ENCODE assay signal across 10 cellular contexts in the genomic region with DNA sequence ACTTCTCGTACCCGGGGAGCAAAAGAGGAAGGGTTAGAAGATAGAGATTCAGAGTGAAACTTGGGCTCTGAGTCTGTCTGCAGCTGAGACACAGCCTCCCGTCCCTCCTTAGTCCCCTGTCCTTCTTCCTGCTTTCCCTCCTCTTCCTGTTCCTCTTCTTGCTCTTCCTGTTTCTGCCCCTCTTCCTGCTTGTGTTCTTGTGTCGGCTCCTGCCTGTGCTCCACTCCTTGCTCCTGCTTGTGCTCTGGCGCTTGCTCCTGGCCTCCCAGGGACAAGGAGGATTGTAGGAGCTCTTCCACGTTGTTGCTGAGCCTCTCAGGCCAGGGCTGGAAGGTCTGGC. TPM values are rescaled to one million over a fixed set of nuclear protein-coding genes. Genes with fewer than 3 reads are reported as not detected.
A peak's percentile ranks its signal among the peaks of the same experiment; 100 is the strongest.
DNase-seq lines count a peak whose midpoint lies in the region; ATAC-seq and TF ChIP-seq lines count a peak whose summit lies in the region.
"Had no signal": no experiment of that assay in that cellular context is flagged by ENCODE, and none has a peak within 500 bp of the region (broad histone marks: within the 10 kb centered on the region; RNA-seq: fewer than 3 reads in every experiment).

No MANE protein-coding gene starts in this region.

- peaks cover 0 to 46% (median 34%) of the 10 kb centered on the region in 11 experiments; a peak in 16 of 22 replicates for H3K9me3 ChIP-seq in BLaER1 treated with 17β-estradiol and CSF1 and Interleukin-3, amounts not matched to agents 10 nM and 100 nM (replicated peaks in 1 of 11)
- no peaks in the 10 kb centered on the region for H3K9me3 ChIP-seq in mucosa of descending colon
- no peaks in the 10 kb centered on the region for H3K9me3 ChIP-seq in sigmoid colon
- H3K9me3 ChIP-seq: MG63 had no signal

- no peaks in the 10 kb centered on the region for H4K20me1 ChIP-seq in BLaER1 treated with 17β-estradiol and CSF1 and Interleukin-3, amounts not matched to agents 10 nM and 100 nM

- peaks cover 28 to 70% (median 48%) of the 10 kb centered on the region in 10 experiments for H3K4me1 ChIP-seq in BLaER1 treated with 17β-estradiol and CSF1 and Interleukin-3, amounts not matched to agents 10 nM and 100 nM
- H3K4me1 ChIP-seq in mucosa of descending colon (ENCODE audit: low read depth), result peaks cover 6% of the 10 kb centered on the region
- peaks cover 0 to 14% (median 3%) of the 10 kb centered on the region in 4 donors for H3K4me1 ChIP-seq in sigmoid colon

- H3K36me3 ChIP-seq in BLaER1 treated with 17β-estradiol and CSF1 and Interleukin-3, amounts not matched to agents 10 nM and 100 nM, result peaks cover 7 to 37% (median 18%) of the 10 kb centered on the region in 11 experiments; a peak in 19 of 22 replicates
- H3K36me3 ChIP-seq in mucosa of descending colon (ENCODE audit: low read depth) (no peaks in the 10 kb centered on the region), sigmoid colon (peaks cover 0 to 4% (median 0%) of the 10 kb centered on the region in 4 donors)
- H3K36me3 ChIP-seq: MG63 had no signal

- no peak for TF ChIP-seq CTCF in mucosa of descending colon (IDR thresholded peaks at IDR 0.05)
- TF ChIP-seq CTCF in sigmoid colon (IDR thresholded peaks at IDR 0.05), result no peak
- no peak for TF ChIP-seq CTCF in omental fat pad (IDR thresholded peaks at IDR 0.05)

- no peaks in the 10 kb centered on the region for H3K27me3 ChIP-seq in BLaER1 treated with 17β-estradiol and CSF1 and Interleukin-3, amounts not matched to agents 10 nM and 100 nM
- no peaks in the 10 kb centered on the region for H3K27me3 ChIP-seq in sigmoid colon
- H3K27me3 ChIP-seq: MG63 had no signal

- H3K4me3 ChIP-seq in BLaER1 treated with 17β-estradiol and CSF1 and Interleukin-3, amounts not matched to agents 10 nM and 100 nM, result peak overlapping the region; percentile 12 to 63 (median 30); a peak in 14 of 20 replicates
- peak overlapping the region; percentile 13 for H3K4me3 ChIP-seq in Jurkat, Clone E6-1 (ENCODE audit: low read length)
- H3K4me3 ChIP-seq in mucosa of descending colon, result no peak overlapping the region
- no peak overlapping the region for H3K4me3 ChIP-seq in sigmoid colon
- H3K4me3 ChIP-seq: MG63 had no signal

- H3K4me2 ChIP-seq in BLaER1 treated with 17β-estradiol and CSF1 and Interleukin-3, amounts not matched to agents 10 nM and 100 nM, result peak overlapping the region; percentile 62 to 92 (median 81)

- TF ChIP-seq EP300 in sigmoid colon (IDR thresholded peaks at IDR 0.05), result no peak

- TF ChIP-seq POLR2A in sigmoid colon (IDR thresholded peaks at IDR 0.05), result no peak

- WGBS in sigmoid colon, 2 donors, result 52 to 84% methylated on average over 6 of the region's 6 CpGs

- H3K27ac ChIP-seq in BLaER1 treated with 17β-estradiol and CSF1 and Interleukin-3, amounts not matched to agents 10 nM and 100 nM, result peak overlapping the region; percentile 60 to 90 (median 82)
- H3K27ac ChIP-seq in caudate nucleus (ENCODE audit: low read depth, low read length) (peak overlapping the region; percentile 59), sigmoid colon (peak overlapping the region in 1 of 4 donors; percentile 28)

- peak overlapping the region; percentile 47 to 81 (median 74) for H3K9ac ChIP-seq in BLaER1 treated with 17β-estradiol and CSF1 and Interleukin-3, amounts not matched to agents 10 nM and 100 nM

- DNase-seq in Jurkat, Clone E6-1 (ENCODE audit: low read depth, low spot score), result no peak
- no peak for DNase-seq in caudate nucleus (lab: John Stamatoyannopoulos, UW)
- peak in 2 of 3 donors; percentile 24 to 25 for DNase-seq in mucosa of descending colon
- no peak for DNase-seq in OCI-M2 (lab: John Stamatoyannopoulos, UW; ENCODE audit: unreplicated experiment)
- no peak for DNase-seq in NCI-H146 (lab: John Stamatoyannopoulos, UW)
- no peak for DNase-seq in sigmoid colon
- DNase-seq in omental fat pad (ENCODE audit: low spot score), result no peak
- DNase-seq: stimulated activated naive CD4-positive, alpha-beta T cell had no signal

- ATAC-seq in mucosa of descending colon (peak; percentile 6), omental fat pad (ENCODE audit: low FRiP score) (no peak)

- intact Hi-C loops in mucosa of descending colon (cut with DNase I, micrococcal nuclease), result no loop called here
- intact Hi-C loops in sigmoid colon (cut with DNase I), result no loop called here

RNA-seq across cellular contexts. Expression of a gene that starts 3.0 kb away (rescaled TPM):
- 6.0 TPM for polyA plus RNA-seq in Jurkat, Clone E6-1 (2012; ENCODE audit: insufficient read depth, insufficient read length)
- total RNA-seq in mucosa of descending colon (1 to 10 TPM; 1.4 to 3.0 (median 2.2) TPM), sigmoid colon (1 to 10 TPM; 1.2 to 3.9 (median 1.6) TPM), omental fat pad (1 to 10 TPM; 1.9 to 3.8 (median 3.2) TPM)
- 1 to 10 TPM in 2 of 3 donors, not detected in 1; 2.3 to 3.1 TPM for polyA plus RNA-seq in sigmoid colon

RNA-seq across cellular contexts. Expression of a gene that starts 8.5 kb away (rescaled TPM):
- polyA plus RNA-seq in Jurkat, Clone E6-1 (2012; ENCODE audit: insufficient read depth, insufficient read length), result 10.9 TPM
- total RNA-seq in mucosa of descending colon (10 to 100 TPM; 12.0 to 30.5 (median 22.7) TPM), sigmoid colon (1 to 10 TPM in 2 of 4 donors, under 1 TPM in 2; 0.27 to 1.5 (median 0.67) TPM), omental fat pad (1 to 10 TPM; 2.2 to 6.3 (median 2.4) TPM)
- polyA plus RNA-seq in sigmoid colon, result 10 to 100 TPM in 1 of 3 donors, 1 to 10 TPM in 2; 4.2 to 16.5 (median 6.0) TPM

RNA-seq across cellular contexts. Expression of a gene that starts 18.7 kb away (rescaled TPM):
- 59.8 TPM for polyA plus RNA-seq in Jurkat, Clone E6-1 (2012; ENCODE audit: insufficient read depth, insufficient read length)
- 10 to 100 TPM; 28.9 to 46.9 (median 45.9) TPM for total RNA-seq in mucosa of descending colon
- 10 to 100 TPM; 52.8 to 85.9 (median 63.4) TPM for total RNA-seq in sigmoid colon
- polyA plus RNA-seq in sigmoid colon, result 10 to 100 TPM; 37.8 to 59.5 (median 42.5) TPM
- 10 to 100 TPM in 3 of 4 donors, 1 to 10 TPM in 1; 9.7 to 48.7 (median 24.8) TPM for total RNA-seq in omental fat pad

RNA-seq across cellular contexts. Expression of a gene that starts 37.0 kb away (rescaled TPM):
- polyA plus RNA-seq in Jurkat, Clone E6-1 (2012; ENCODE audit: insufficient read depth, insufficient read length), result 113 TPM
- total RNA-seq in mucosa of descending colon (100 to 1,000 TPM; 127 to 243 (median 149) TPM), sigmoid colon (100 to 1,000 TPM; 204 to 254 (median 217) TPM), omental fat pad (100 to 1,000 TPM; 171 to 213 (median 194) TPM)
- polyA plus RNA-seq in sigmoid colon, result 100 to 1,000 TPM in 1 of 3 donors, 10 to 100 TPM in 2; 49.2 to 113 (median 53.6) TPM

RNA-seq across cellular contexts. Expression of a gene that starts 44.9 kb away (rescaled TPM):
- polyA plus RNA-seq in Jurkat, Clone E6-1 (2012; ENCODE audit: insufficient read depth, insufficient read length), result 72.9 TPM
- total RNA-seq in mucosa of descending colon, result 10 to 100 TPM; 54.5 to 67.8 (median 64.3) TPM
- total RNA-seq in sigmoid colon, result 10 to 100 TPM; 24.0 to 32.6 (median 28.7) TPM
- 10 to 100 TPM; 22.7 to 40.3 (median 30.0) TPM for polyA plus RNA-seq in sigmoid colon
- 10 to 100 TPM; 28.1 to 36.7 (median 34.6) TPM for total RNA-seq in omental fat pad

Comparison
In these comparisons a context has a peak if more than half of its experiments do, and no peak if none do; other contexts are left out.
1. H3K4me3 ChIP-seq: peak in BLaER1 treated with 17β-estradiol and CSF1 and Interleukin-3, amounts not matched to agents 10 nM and 100 nM (10 of 10) and Jurkat, Clone E6-1 (single experiment); none in mucosa of descending colon (single experiment) and sigmoid colon (0 of 4).
2. DNase-seq: peak in mucosa of descending colon (2 of 3); none in Jurkat, Clone E6-1 (single experiment), caudate nucleus (0 of 61), OCI-M2 (single experiment), NCI-H146 (single experiment), sigmoid colon (single experiment) and omental fat pad (single experiment).